10 cellular contexts compared by ENCODE assay signal in the genomic region with DNA sequence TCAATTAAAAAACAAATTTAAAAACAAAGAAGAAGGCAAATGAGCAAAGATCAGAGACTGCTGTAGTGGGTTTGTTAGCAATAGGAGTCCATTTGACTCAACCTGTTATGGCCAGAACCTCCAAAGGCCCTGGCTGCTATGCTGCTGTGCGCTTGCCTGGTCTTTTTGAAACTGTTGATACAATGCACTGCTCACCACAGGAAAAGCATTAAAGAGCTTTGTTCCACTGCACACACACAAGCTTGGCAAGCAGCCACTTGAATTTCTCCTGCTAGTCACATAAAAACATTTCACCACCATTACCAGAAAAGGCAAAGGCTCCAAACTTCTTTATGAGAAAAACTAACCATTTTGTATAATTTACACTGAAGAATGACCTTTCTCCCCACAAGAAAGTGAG.
DNase-seq lines count a peak whose midpoint lies in the region; ATAC-seq and TF ChIP-seq lines count a peak whose summit lies in the region.
"Had no signal": no experiment of that assay in that cellular context is flagged by ENCODE, and none has a peak within 500 bp of the region (broad histone marks: within the 10 kb centered on the region; RNA-seq: fewer than 3 reads in every experiment).

No MANE protein-coding gene starts in this region.

- H3K4me3 ChIP-seq in epithelial cell of esophagus (ENCODE audit: low read length) (no peak overlapping the region), ovary (no peak overlapping the region), PC-3 (ENCODE audit: low read length) (no peak overlapping the region)
- H3K4me3 ChIP-seq: BLaER1 treated with 17β-estradiol and CSF1 and Interleukin-3, amounts not matched to agents 10 nM and 100 nM; thoracic aorta had no signal

- no peak overlapping the region for H2BK12ac ChIP-seq in H9 (ENCODE audit: insufficient read length, low read depth, low read length)

- CTCF ChIA-PET in PC-3 (lab: Charles Lee) = no interaction called here

- H2BK5ac ChIP-seq in H9 (ENCODE audit: insufficient read length, low read length) = no peak overlapping the region

- H4K91ac ChIP-seq in H9 (ENCODE audit: insufficient read length, low read depth, low read length) = no peak overlapping the region

- H2BK15ac ChIP-seq in H9 (ENCODE audit: low read depth, low read length) = no peak overlapping the region

- H4K8ac ChIP-seq in H9 (replicated peaks; ENCODE audit: insufficient read length, low read depth, low read length) = no peak overlapping the region

- H3K9me2 ChIP-seq in PC-3 (replicated peaks; ENCODE audit: low read length) = no peaks in the 10 kb centered on the region

- H4K5ac ChIP-seq in H9 (ENCODE audit: insufficient read length, low read depth, low read length) = no peak overlapping the region

- H3K79me2 ChIP-seq in H9 (ENCODE audit: insufficient read depth, low read length) (no peaks in the 10 kb centered on the region), PC-3 (ENCODE audit: low read length) (no peaks in the 10 kb centered on the region)

- no peak overlapping the region for H3K4me2 ChIP-seq in H9 (ENCODE audit: insufficient read depth, insufficient read length, low read length)
- no peak overlapping the region for H3K4me2 ChIP-seq in PC-3 (ENCODE audit: low read length)
- H3K4me2 ChIP-seq: BLaER1 treated with 17β-estradiol and CSF1 and Interleukin-3, amounts not matched to agents 10 nM and 100 nM had no signal

- H3K36me3 ChIP-seq in ovary (no peaks in the 10 kb centered on the region), PC-3 (ENCODE audit: low read depth, low read length) (no peaks in the 10 kb centered on the region)
- H3K36me3 ChIP-seq: BLaER1 treated with 17β-estradiol and CSF1 and Interleukin-3, amounts not matched to agents 10 nM and 100 nM; thoracic aorta had no signal

- H3K4me1 Mint-ChIP-seq in H9 = peaks cover 3 to 9% of the 10 kb centered on the region in 2 experiments

- H3K23me2 ChIP-seq in H9 (ENCODE audit: insufficient read length, low read depth, low read length, poor library complexity, severe bottlenecking) = no peaks in the 10 kb centered on the region

- H3K56ac ChIP-seq in H9 (ENCODE audit: insufficient read length, low read depth, low read length) = no peak overlapping the region

- intact Hi-C loops in ovary (cut with DNase I) (no loop called here), PC-3 (cut with micrococcal nuclease) (no loop called here)

- TF ChIP-seq POLR2A in ovary (IDR thresholded peaks at IDR 0.05) = no peak

- DNase-seq in HT1080 (ENCODE audit: low read depth) = peak; percentile 41
- peak; percentile 76 for DNase-seq in NCI-H748 treated with DMSO at 0.1 percent for 48 hours (lab: John Stamatoyannopoulos, UW)
- peak; percentile 24 for DNase-seq in epithelial cell of esophagus (ENCODE audit: low read depth)
- DNase-seq in ovary = peak in 3 of 5 donors; percentile 21 to 60 (median 29)
- DNase-seq in cortex of kidney (lab: John Stamatoyannopoulos, UW) = no peak
- DNase-seq in H9 = no peak
- no peak for DNase-seq in PC-3

- ATAC-seq in PC-3 (no peak), GM18861 (IDR thresholded peaks at IDR 0.05; ENCODE audit: unreplicated experiment) (no peak)

- H3K4me1 ChIP-seq in ovary (ENCODE audit: insufficient read depth) (no peaks in the 10 kb centered on the region), H9 (ENCODE audit: insufficient read depth, low read length) (no peaks in the 10 kb centered on the region), PC-3 (ENCODE audit: insufficient read depth, low read length) (no peaks in the 10 kb centered on the region)

- H2AK5ac ChIP-seq in H9 (ENCODE audit: insufficient read length, low read length) = no peak overlapping the region

- no peak overlapping the region for H2AFZ ChIP-seq in H9 (ENCODE audit: low read length)
- H2AFZ ChIP-seq in PC-3 (ENCODE audit: low read length) = no peak overlapping the region

- no peaks in the 10 kb centered on the region for H4K20me1 ChIP-seq in H9 (ENCODE audit: control insufficient read depth, insufficient read depth, insufficient read length)
- H4K20me1 ChIP-seq in PC-3 (ENCODE audit: low read length) = no peaks in the 10 kb centered on the region
- H4K20me1 ChIP-seq: BLaER1 treated with 17β-estradiol and CSF1 and Interleukin-3, amounts not matched to agents 10 nM and 100 nM had no signal

- no peaks in the 10 kb centered on the region for H3K9me3 Mint-ChIP-seq in H9

- H3K27ac ChIP-seq in ovary = no peak overlapping the region
- no peak overlapping the region for H3K27ac ChIP-seq in H9 (ENCODE audit: insufficient read length, low read depth, low read length)
- no peak overlapping the region for H3K27ac ChIP-seq in PC-3 (ENCODE audit: low read length)
- H3K27ac ChIP-seq: BLaER1 treated with 17β-estradiol and CSF1 and Interleukin-3, amounts not matched to agents 10 nM and 100 nM; thoracic aorta had no signal

- H3K27me3 Mint-ChIP-seq in H9 (ENCODE audit: low read depth) = no peaks in the 10 kb centered on the region

- H3K79me1 ChIP-seq in H9 (ENCODE audit: insufficient read depth, low read depth, low read length, poor library complexity, severe bottlenecking) = no peaks in the 10 kb centered on the region

- H3K4ac ChIP-seq in H9 (ENCODE audit: low read depth, low read length) = no peak overlapping the region

- H3K9me3 ChIP-seq in ovary = no peaks in the 10 kb centered on the region
- no peaks in the 10 kb centered on the region for H3K9me3 ChIP-seq in H9 (ENCODE audit: control insufficient read depth, low read depth, low read length)
- H3K9me3 ChIP-seq in PC-3 (ENCODE audit: low read length) = no peaks in the 10 kb centered on the region
- H3K9me3 ChIP-seq: BLaER1 treated with 17β-estradiol and CSF1 and Interleukin-3, amounts not matched to agents 10 nM and 100 nM; thoracic aorta had no signal

- TF ChIP-seq EP300 in ovary (IDR thresholded peaks at IDR 0.05) = no peak

- H2BK20ac ChIP-seq in H9 (ENCODE audit: low read depth, low read length, poor library complexity, severe bottlenecking) = no peak overlapping the region

- no peak overlapping the region for H2BK120ac ChIP-seq in H9 (ENCODE audit: low read depth, low read length, poor library complexity, severe bottlenecking)

- H3K27me3 ChIP-seq in ovary (no peaks in the 10 kb centered on the region), H9 (ENCODE audit: insufficient read depth, low read length) (no peaks in the 10 kb centered on the region), PC-3 (ENCODE audit: low read length) (peaks cover 12% of the 10 kb centered on the region)
- H3K27me3 ChIP-seq: BLaER1 treated with 17β-estradiol and CSF1 and Interleukin-3, amounts not matched to agents 10 nM and 100 nM had no signal

- no peak overlapping the region for H3K18ac ChIP-seq in H9 (ENCODE audit: insufficient read length, low read depth, low read length)

- WGBS in ovary, 3 donors = 44 to 50% (median 48%) methylated on average over 1 of the region's 1 CpG
- WGBS in H9 (ENCODE audit: extremely low coverage, insufficient read length, low lambda C conversion rate) = no CpG with 5 or more reads among the region's 1 CpG

- H3T11ph ChIP-seq in H9 (ENCODE audit: low read length) = no peak overlapping the region

- POLR2A ChIA-PET in PC-3 (lab: Charles Lee; ENCODE audit: unreplicated experiment) = no interaction called here

- no TSS peak for BruUV-seq in PC-3 (replicated peaks; lab: Mats Ljungman, UMichigan)

- H3K23ac ChIP-seq in H9 (ENCODE audit: insufficient read length, low read depth, low read length) = no peak overlapping the region

- H3K36me3 Mint-ChIP-seq in H9 (ENCODE audit: insufficient read depth in 1 of 3, low read depth in 3 of 3) = no peaks in the 10 kb centered on the region

- TF ChIP-seq CTCF in epithelial cell of esophagus (IDR thresholded peaks at IDR 0.05; ENCODE audit: insufficient read depth, low read depth, low read length, missing control alignments) (no peak), ovary (IDR thresholded peaks at IDR 0.05) (no peak), H9 (conservative IDR thresholded peaks at IDR 0.05) (no peak), PC-3 (conservative IDR thresholded peaks at IDR 0.05; ENCODE audit: low read depth, low read length) (no peak)

- H3K9ac ChIP-seq in H9 (ENCODE audit: extremely low read depth, insufficient read length, low read length) (no peak overlapping the region), PC-3 (ENCODE audit: low read length) (no peak overlapping the region)
- H3K9ac ChIP-seq: BLaER1 treated with 17β-estradiol and CSF1 and Interleukin-3, amounts not matched to agents 10 nM and 100 nM had no signal

- no peak overlapping the region for H3K4me3 Mint-ChIP-seq in H9

- no peaks in the 10 kb centered on the region for H3F3A ChIP-seq in PC-3 (ENCODE audit: low read length, unreplicated experiment)

- no peak overlapping the region for H3K14ac ChIP-seq in H9 (ENCODE audit: insufficient read depth, low read length)

- no peak overlapping the region for H3K27ac Mint-ChIP-seq in H9

Comparison
In these comparisons a context has a peak if more than half of its experiments do, and no peak if none do; other contexts are left out.
1. DNase-seq: peak in HT1080 (single experiment), NCI-H748 treated with DMSO at 0.1 percent for 48 hours (single experiment), epithelial cell of esophagus (single experiment) and ovary (3 of 5); none in cortex of kidney (single experiment), H9 (single experiment) and PC-3 (single experiment).